18 cellular contexts compared by ENCODE assay signal in genomic region chr11:9823887-9824385, GRCh38.
"Had no signal": no experiment of that assay in that cellular context is flagged by ENCODE, and none has a peak within 500 bp of the region (broad histone marks: within the 10 kb centered on the region; RNA-seq: fewer than 3 reads in every experiment).

No MANE protein-coding gene starts in this region.

- H3K27me3 Mint-ChIP-seq: activated naive CD4-positive, alpha-beta T cell treated with anti-CD3 and anti-CD28 coated beads, Interleukin-2, amount 50 U/mL, for 24 hours; naive thymus-derived CD4-positive, alpha-beta T cell; stimulated activated memory B cell treated with anti-CD40 and anti-IgM and Interleukin-4, amounts not matched to agents 10 μg/mL and 1 μg/mL and 100 μg/mL, for 72 hours; type B pancreatic cell had no signal

- H3K4me1 ChIP-seq: left lung, parathyroid adenoma, testis had no signal

- DNase-seq: activated CD4-positive, CD25-positive, alpha-beta regulatory T cell treated with anti-CD3 and anti-CD28 coated beads, Interleukin-2, amount 50 U/mL, for 72 hours; activated CD8-positive, alpha-beta memory T cell treated with anti-CD3 and anti-CD28 coated beads for 24 hours; activated CD8-positive, alpha-beta memory T cell treated with anti-CD3 and anti-CD28 coated beads, Interleukin-2, amount 50 U/mL, for 48 hours; activated gamma-delta T cell; adrenal gland; foreskin melanocyte; head of caudate nucleus; left lung; naive thymus-derived CD4-positive, alpha-beta T cell; stimulated activated CD4-positive, alpha-beta T cell treated with anti-CD3 and anti-CD28 coated beads, Interleukin-4, amount 100 ng/mL, for 4 hours; T-helper 1 cell; T1000; testis had no signal

- H3K27ac ChIP-seq: adrenal gland, left lung, parathyroid adenoma, testis had no signal

- H3K27ac Mint-ChIP-seq: activated naive CD4-positive, alpha-beta T cell treated with anti-CD3 and anti-CD28 coated beads, Interleukin-2, amount 50 U/mL, for 24 hours; naive thymus-derived CD4-positive, alpha-beta T cell; type B pancreatic cell had no signal

- H3K27me3 ChIP-seq: adrenal gland, left lung, testis had no signal

- H3K4me3 Mint-ChIP-seq: activated naive CD4-positive, alpha-beta T cell treated with anti-CD3 and anti-CD28 coated beads, Interleukin-2, amount 50 U/mL, for 24 hours; naive thymus-derived CD4-positive, alpha-beta T cell; stimulated activated memory B cell treated with anti-CD40 and anti-IgM and Interleukin-4, amounts not matched to agents 10 μg/mL and 1 μg/mL and 100 μg/mL, for 72 hours; type B pancreatic cell had no signal

- ATAC-seq: left lung; naive thymus-derived CD4-positive, alpha-beta T cell; sciatic nerve; stimulated activated memory B cell treated with anti-CD40 and anti-IgM and Interleukin-4, amounts not matched to agents 10 μg/mL and 1 μg/mL and 100 μg/mL, for 72 hours had no signal

- H3K9me3 ChIP-seq: adrenal gland, left lung, testis had no signal

- H3K9me3 Mint-ChIP-seq: activated naive CD4-positive, alpha-beta T cell treated with anti-CD3 and anti-CD28 coated beads, Interleukin-2, amount 50 U/mL, for 24 hours; naive thymus-derived CD4-positive, alpha-beta T cell; stimulated activated memory B cell treated with anti-CD40 and anti-IgM and Interleukin-4, amounts not matched to agents 10 μg/mL and 1 μg/mL and 100 μg/mL, for 72 hours; type B pancreatic cell had no signal

- H3K36me3 Mint-ChIP-seq: stimulated activated memory B cell treated with anti-CD40 and anti-IgM and Interleukin-4, amounts not matched to agents 10 μg/mL and 1 μg/mL and 100 μg/mL, for 72 hours had no signal

- H3K4me1 Mint-ChIP-seq: activated naive CD4-positive, alpha-beta T cell treated with anti-CD3 and anti-CD28 coated beads, Interleukin-2, amount 50 U/mL, for 24 hours; naive thymus-derived CD4-positive, alpha-beta T cell had no signal
